In the genomic region with DNA sequence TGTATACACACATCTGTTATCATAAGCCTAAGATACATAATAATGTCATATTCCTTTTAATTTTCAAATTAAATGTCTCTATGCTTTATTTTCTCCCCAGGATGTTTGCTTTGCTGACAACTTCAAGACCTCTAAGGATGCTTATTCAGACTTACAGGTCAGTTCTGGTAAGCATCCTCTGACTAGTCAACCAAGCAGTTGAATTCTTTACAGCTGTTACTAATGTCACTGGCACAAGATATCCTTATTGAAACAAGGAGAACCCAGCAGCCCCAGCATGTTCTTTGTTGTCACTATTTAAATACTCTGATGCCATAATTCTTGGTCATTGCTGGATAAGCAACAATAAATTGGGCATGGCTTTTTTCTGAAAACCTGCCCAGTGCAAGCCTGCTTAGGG, we compare ENCODE assay signal across 23 cellular contexts.
DNase-seq lines count a peak whose midpoint lies in the region; ATAC-seq and TF ChIP-seq lines count a peak whose summit lies in the region.
"Had no signal": no experiment of that assay in that cellular context is flagged by ENCODE, and none has a peak within 500 bp of the region (broad histone marks: within the 10 kb centered on the region; RNA-seq: fewer than 3 reads in every experiment).

No MANE protein-coding gene starts in this region.

- BruUV-seq in PC-3 (replicated peaks; lab: Mats Ljungman, UMichigan) = no TSS peak

- TF ChIP-seq POLR2A in adrenal gland (IDR thresholded peaks at IDR 0.05) = no peak
- TF ChIP-seq POLR2A in vagina (IDR thresholded peaks at IDR 0.05) = no peak

- H3K36me3 ChIP-seq in PC-3 (ENCODE audit: low read depth, low read length) = no peaks in the 10 kb centered on the region
- H3K36me3 ChIP-seq in osteoblast (ENCODE audit: insufficient read depth, low read length) = no peaks in the 10 kb centered on the region
- H3K36me3 ChIP-seq in adrenal gland (replicated peaks in 1 of 2) = no peaks in the 10 kb centered on the region
- H3K36me3 ChIP-seq in vagina = no peaks in the 10 kb centered on the region
- H3K36me3 ChIP-seq: BLaER1, HAP-1, Peyer's patch had no signal

- no peaks in the 10 kb centered on the region for H3K4me1 ChIP-seq in PC-3 (ENCODE audit: insufficient read depth, low read length)
- peaks cover 3% of the 10 kb centered on the region for H3K4me1 ChIP-seq in osteoblast (ENCODE audit: insufficient read depth, low read length)
- no peaks in the 10 kb centered on the region for H3K4me1 ChIP-seq in adrenal gland (replicated peaks in 1 of 2)
- H3K4me1 ChIP-seq in vagina = no peaks in the 10 kb centered on the region
- H3K4me1 ChIP-seq: A549, BLaER1, Peyer's patch had no signal

- no peak overlapping the region for H3K27ac ChIP-seq in PC-3 (ENCODE audit: low read length)
- no peak overlapping the region for H3K27ac ChIP-seq in osteoblast (ENCODE audit: low read depth, low read length)
- H3K27ac ChIP-seq in adrenal gland = no peak overlapping the region
- no peak overlapping the region for H3K27ac ChIP-seq in vagina
- H3K27ac ChIP-seq: A549, BLaER1, Peyer's patch had no signal

- TF ChIP-seq CTCF in HFFc6 (IDR thresholded peaks at IDR 0.05) (no peak), PC-3 (conservative IDR thresholded peaks at IDR 0.05; ENCODE audit: low read depth, low read length) (no peak), fibroblast of mammary gland (conservative IDR thresholded peaks at IDR 0.05; ENCODE audit: control insufficient read depth, insufficient read depth, low read depth, low read length) (no peak), osteoblast (IDR thresholded peaks at IDR 0.05; ENCODE audit: extremely low read depth, low read depth, low read length) (no peak), adrenal gland (IDR thresholded peaks at IDR 0.05) (no peak), vagina (IDR thresholded peaks at IDR 0.05) (no peak)

- POLR2A ChIA-PET in PC-3 (lab: Charles Lee; ENCODE audit: unreplicated experiment) = no interaction called here

- H3K4me1 Mint-ChIP-seq in HFFc6 (ENCODE audit: low read depth) = peaks cover 27% of the 10 kb centered on the region

- H3K9me2 ChIP-seq in PC-3 (replicated peaks; ENCODE audit: low read length) = no peaks in the 10 kb centered on the region

- no peak overlapping the region for H3K4me2 ChIP-seq in PC-3 (ENCODE audit: low read length)
- H3K4me2 ChIP-seq in osteoblast (ENCODE audit: insufficient read depth, low read length) = no peak overlapping the region
- H3K4me2 ChIP-seq: A549, BLaER1, GM23338 had no signal

- H3K36me3 Mint-ChIP-seq in HFFc6 (ENCODE audit: low read depth) = peaks cover 17% of the 10 kb centered on the region

- H3K27me3 ChIP-seq in PC-3 (ENCODE audit: low read length) (no peaks in the 10 kb centered on the region), osteoblast (ENCODE audit: insufficient read depth, low read length) (no peaks in the 10 kb centered on the region), adrenal gland (no peaks in the 10 kb centered on the region), vagina (no peaks in the 10 kb centered on the region)
- H3K27me3 ChIP-seq: BLaER1, Peyer's patch had no signal

- no peak overlapping the region for H3K4me3 Mint-ChIP-seq in HFFc6
- H3K4me3 Mint-ChIP-seq: CD4-positive, alpha-beta T cell; GM23338 had no signal

- H2AFZ ChIP-seq in PC-3 (ENCODE audit: low read length) = no peak overlapping the region
- no peak overlapping the region for H2AFZ ChIP-seq in osteoblast (ENCODE audit: low read length)
- H2AFZ ChIP-seq: GM23338 had no signal

- H3K9me3 ChIP-seq in PC-3 (ENCODE audit: low read length) = no peaks in the 10 kb centered on the region
- H3K9me3 ChIP-seq in osteoblast (ENCODE audit: low read depth, low read length) = no peaks in the 10 kb centered on the region
- no peaks in the 10 kb centered on the region for H3K9me3 ChIP-seq in adrenal gland (replicated peaks in 1 of 3)
- no peaks in the 10 kb centered on the region for H3K9me3 ChIP-seq in vagina
- H3K9me3 ChIP-seq: A549, BLaER1, HAP-1, Peyer's patch had no signal

- ATAC-seq in PC-3 (peak; percentile 73), GM18868 (IDR thresholded peaks at IDR 0.05; ENCODE audit: unreplicated experiment) (no peak)
- ATAC-seq: A549, GM23338, K562 had no signal

- peak; percentile 36 for DNase-seq in HFFc6
- DNase-seq in PC-3 = peak; percentile 14
- DNase-seq in fibroblast of mammary gland (ENCODE audit: low read depth) = peak; percentile 19
- DNase-seq in osteoblast (ENCODE audit: insufficient read length, low spot score, missing footprints) = peak; percentile 6
- no peak for DNase-seq in adrenal gland
- DNase-seq in vagina (ENCODE audit: extremely low spot score in 2 of 2) = no peak
- no peak for DNase-seq in SKM-1 treated with dmso at 0.1 percent for 144 hours (lab: John Stamatoyannopoulos, UW; ENCODE audit: unreplicated experiment)
- DNase-seq: CD4-positive, alpha-beta T cell; COR-L47; DMS79; NCI-H1092; NCI-H1436; NCI-H187 treated with DMSO at 0.1 percent for 48 hours; NCI-H2107; NCI-H510A treated with DMSO at 0.1 percent for 48 hours; NCI-H82; Peyer's patch had no signal

- no peak overlapping the region for H3K9ac ChIP-seq in PC-3 (ENCODE audit: low read length)
- H3K9ac ChIP-seq: BLaER1 had no signal

- CTCF ChIA-PET in PC-3 (lab: Charles Lee) = no interaction called here

- no peaks in the 10 kb centered on the region for H3F3A ChIP-seq in PC-3 (ENCODE audit: low read length, unreplicated experiment)

- H3K27me3 Mint-ChIP-seq in HFFc6 (ENCODE audit: insufficient read depth) = no peaks in the 10 kb centered on the region
- H3K27me3 Mint-ChIP-seq: CD4-positive, alpha-beta T cell had no signal

- no peaks in the 10 kb centered on the region; the same call in 1 of the 2 replicates for H3K9me3 Mint-ChIP-seq in HFFc6
- H3K9me3 Mint-ChIP-seq: GM23338 had no signal

- no peak overlapping the region for H3K27ac Mint-ChIP-seq in HFFc6
- H3K27ac Mint-ChIP-seq: CD4-positive, alpha-beta T cell; GM23338 had no signal

- intact Hi-C loops in PC-3 (cut with micrococcal nuclease) = no loop called here
- intact Hi-C loops in adrenal gland (cut with DNase I) = no loop called here
- intact Hi-C loops in vagina (cut with DNase I) = no loop called here

- H3K4me3 ChIP-seq in PC-3 (ENCODE audit: low read length) (no peak overlapping the region), fibroblast of mammary gland (ENCODE audit: control insufficient read depth, low read depth, low read length) (no peak overlapping the region), osteoblast (ENCODE audit: insufficient read depth, low read length) (no peak overlapping the region), adrenal gland (no peak overlapping the region), vagina (no peak overlapping the region)
- H3K4me3 ChIP-seq: A549, BLaER1, GM23338, HAP-1, K562, Peyer's patch had no signal

- H3K79me2 ChIP-seq in PC-3 (ENCODE audit: low read length) (no peaks in the 10 kb centered on the region), osteoblast (ENCODE audit: insufficient read depth, low read length) (no peaks in the 10 kb centered on the region)

- H4K20me1 ChIP-seq in PC-3 (ENCODE audit: low read length) = no peaks in the 10 kb centered on the region
- no peaks in the 10 kb centered on the region for H4K20me1 ChIP-seq in osteoblast (ENCODE audit: insufficient read depth, low read length)
- H4K20me1 ChIP-seq: BLaER1 had no signal

Comparison
In these comparisons a context has a peak if more than half of its experiments do, and no peak if none do; other contexts are left out.
1. DNase-seq: peak in HFFc6 (single experiment), PC-3 (single experiment), fibroblast of mammary gland (single experiment) and osteoblast (single experiment); none in adrenal gland (0 of 7), vagina (0 of 2) and SKM-1 treated with dmso at 0.1 percent for 144 hours (single experiment).